In the genomic region with DNA sequence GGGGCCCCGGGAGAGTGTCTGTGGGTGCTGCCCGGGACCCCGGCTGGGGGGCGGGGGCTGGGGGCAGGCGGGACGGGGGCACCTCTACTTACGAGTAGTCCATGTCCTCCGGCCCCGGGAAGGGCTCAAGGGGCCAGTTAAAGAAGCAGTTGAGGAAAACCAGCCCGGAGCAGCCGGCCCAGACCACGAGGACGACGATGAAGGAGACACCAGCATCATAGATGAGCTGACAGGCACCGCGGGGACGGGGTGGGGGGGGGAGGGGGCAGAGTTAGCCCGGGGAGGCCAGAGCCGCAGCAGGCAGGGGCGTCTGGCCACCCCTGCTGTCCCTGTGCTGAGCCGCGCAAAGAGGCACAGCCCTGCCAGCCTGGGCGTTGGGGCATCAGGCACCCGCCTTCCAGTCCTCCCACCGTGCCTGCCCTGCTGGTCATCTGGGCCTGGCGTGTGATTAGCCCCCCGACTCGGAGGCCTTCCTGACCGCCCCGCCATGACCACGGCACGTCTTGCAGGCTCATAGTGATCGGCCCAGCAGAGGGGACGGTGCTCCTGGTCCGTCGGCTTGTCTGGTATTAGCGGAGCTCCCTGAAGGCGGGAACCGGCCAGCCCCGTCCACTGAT, we compare ENCODE assay signal across 2 cellular contexts.
TF ChIP-seq lines count a peak whose summit lies in the region.

No MANE protein-coding gene starts in this region.

TF ChIP-seq in SK-N-SH, 30 proteins besides CTCF, POLR2A, EP300 and RAD21:
- TF ChIP-seq, protein P1, sequence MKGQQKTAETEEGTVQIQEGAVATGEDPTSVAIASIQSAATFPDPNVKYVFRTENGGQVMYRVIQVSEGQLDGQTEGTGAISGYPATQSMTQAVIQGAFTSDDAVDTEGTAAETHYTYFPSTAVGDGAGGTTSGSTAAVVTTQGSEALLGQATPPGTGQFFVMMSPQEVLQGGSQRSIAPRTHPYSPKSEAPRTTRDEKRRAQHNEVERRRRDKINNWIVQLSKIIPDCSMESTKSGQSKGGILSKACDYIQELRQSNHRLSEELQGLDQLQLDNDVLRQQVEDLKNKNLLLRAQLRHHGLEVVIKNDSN (IDR thresholded peaks at IDR 0.05; ENCODE audit: borderline replicate concordance, low read depth), result no peak
- no peak for TF ChIP-seq SIN3A (IDR thresholded peaks at IDR 0.05; ENCODE audit: borderline replicate concordance, low read depth, low read length)
- TF ChIP-seq, protein P2, sequence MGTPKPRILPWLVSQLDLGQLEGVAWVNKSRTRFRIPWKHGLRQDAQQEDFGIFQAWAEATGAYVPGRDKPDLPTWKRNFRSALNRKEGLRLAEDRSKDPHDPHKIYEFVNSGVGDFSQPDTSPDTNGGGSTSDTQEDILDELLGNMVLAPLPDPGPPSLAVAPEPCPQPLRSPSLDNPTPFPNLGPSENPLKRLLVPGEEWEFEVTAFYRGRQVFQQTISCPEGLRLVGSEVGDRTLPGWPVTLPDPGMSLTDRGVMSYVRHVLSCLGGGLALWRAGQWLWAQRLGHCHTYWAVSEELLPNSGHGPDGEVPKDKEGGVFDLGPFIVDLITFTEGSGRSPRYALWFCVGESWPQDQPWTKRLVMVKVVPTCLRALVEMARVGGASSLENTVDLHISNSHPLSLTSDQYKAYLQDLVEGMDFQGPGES (IDR thresholded peaks at IDR 0.05; ENCODE audit: low read depth, low read length), result no peak
- no peak for TF ChIP-seq RCOR1 (IDR thresholded peaks at IDR 0.05; ENCODE audit: low read length)
- TF ChIP-seq RXRA (IDR thresholded peaks at IDR 0.05; ENCODE audit: borderline replicate concordance, low read depth), result no peak
- no peak for TF ChIP-seq TCF12 (IDR thresholded peaks at IDR 0.05)
- TF ChIP-seq TEAD4 (IDR thresholded peaks at IDR 0.05; ENCODE audit: borderline replicate concordance, insufficient read depth), result no peak
- TF ChIP-seq MXI1 (IDR thresholded peaks at IDR 0.05; ENCODE audit: low read depth, low read length), result no peak
- no peak for TF ChIP-seq MEF2A (IDR thresholded peaks at IDR 0.05; ENCODE audit: borderline replicate concordance, low read depth)
- TF ChIP-seq POLR2AphosphoS5 (IDR thresholded peaks at IDR 0.05; ENCODE audit: low read depth, low read length), result no peak
- TF ChIP-seq, protein P3, sequence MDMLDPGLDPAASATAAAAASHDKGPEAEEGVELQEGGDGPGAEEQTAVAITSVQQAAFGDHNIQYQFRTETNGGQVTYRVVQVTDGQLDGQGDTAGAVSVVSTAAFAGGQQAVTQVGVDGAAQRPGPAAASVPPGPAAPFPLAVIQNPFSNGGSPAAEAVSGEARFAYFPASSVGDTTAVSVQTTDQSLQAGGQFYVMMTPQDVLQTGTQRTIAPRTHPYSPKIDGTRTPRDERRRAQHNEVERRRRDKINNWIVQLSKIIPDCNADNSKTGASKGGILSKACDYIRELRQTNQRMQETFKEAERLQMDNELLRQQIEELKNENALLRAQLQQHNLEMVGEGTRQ (IDR thresholded peaks at IDR 0.05; ENCODE audit: borderline replicate concordance, low read depth, low read length), result no peak

TF ChIP-seq in SK-N-SH treated with all-trans-retinoic acid at 6 μM for 48 hours, 23 proteins besides CTCF, POLR2A, EP300 and RAD21:
- TF ChIP-seq CSDC2 (CRISPR knock-in tag; IDR thresholded peaks at IDR 0.05) (no peak), GLIS3 (CRISPR knock-in tag; IDR thresholded peaks at IDR 0.05) (no peak), ISL1 (CRISPR knock-in tag; IDR thresholded peaks at IDR 0.05) (no peak), ARNTL (CRISPR knock-in tag; IDR thresholded peaks at IDR 0.05; ENCODE audit: borderline replicate concordance, low read depth) (no peak), TCF4 (CRISPR knock-in tag; IDR thresholded peaks at IDR 0.05; ENCODE audit: borderline replicate concordance) (no peak), BACH2 (CRISPR knock-in tag; IDR thresholded peaks at IDR 0.05; ENCODE audit: borderline replicate concordance) (no peak), ZNF565 (CRISPR knock-in tag; conservative IDR thresholded peaks at IDR 0.05; ENCODE audit: low read depth) (no peak), ZC3H10 (CRISPR knock-in tag; IDR thresholded peaks at IDR 0.05) (no peak), ZFP30 (CRISPR knock-in tag; IDR thresholded peaks at IDR 0.05) (no peak), SNAI2 (CRISPR knock-in tag; IDR thresholded peaks at IDR 0.05) (no peak), PPARA (CRISPR knock-in tag; IDR thresholded peaks at IDR 0.05; ENCODE audit: borderline replicate concordance) (no peak)
- TF ChIP-seq, protein P4, sequence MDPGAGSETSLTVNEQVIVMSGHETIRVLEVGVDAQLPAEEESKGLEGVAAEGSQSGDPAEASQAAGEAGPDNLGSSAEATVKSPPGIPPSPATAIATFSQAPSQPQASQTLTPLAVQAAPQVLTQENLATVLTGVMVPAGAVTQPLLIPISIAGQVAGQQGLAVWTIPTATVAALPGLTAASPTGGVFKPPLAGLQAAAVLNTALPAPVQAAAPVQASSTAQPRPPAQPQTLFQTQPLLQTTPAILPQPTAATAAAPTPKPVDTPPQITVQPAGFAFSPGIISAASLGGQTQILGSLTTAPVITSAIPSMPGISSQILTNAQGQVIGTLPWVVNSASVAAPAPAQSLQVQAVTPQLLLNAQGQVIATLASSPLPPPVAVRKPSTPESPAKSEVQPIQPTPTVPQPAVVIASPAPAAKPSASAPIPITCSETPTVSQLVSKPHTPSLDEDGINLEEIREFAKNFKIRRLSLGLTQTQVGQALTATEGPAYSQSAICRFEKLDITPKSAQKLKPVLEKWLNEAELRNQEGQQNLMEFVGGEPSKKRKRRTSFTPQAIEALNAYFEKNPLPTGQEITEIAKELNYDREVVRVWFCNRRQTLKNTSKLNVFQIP (CRISPR knock-in tag; IDR thresholded peaks at IDR 0.05; ENCODE audit: borderline replicate concordance, low read depth), result no peak
- TF ChIP-seq, protein P5, sequence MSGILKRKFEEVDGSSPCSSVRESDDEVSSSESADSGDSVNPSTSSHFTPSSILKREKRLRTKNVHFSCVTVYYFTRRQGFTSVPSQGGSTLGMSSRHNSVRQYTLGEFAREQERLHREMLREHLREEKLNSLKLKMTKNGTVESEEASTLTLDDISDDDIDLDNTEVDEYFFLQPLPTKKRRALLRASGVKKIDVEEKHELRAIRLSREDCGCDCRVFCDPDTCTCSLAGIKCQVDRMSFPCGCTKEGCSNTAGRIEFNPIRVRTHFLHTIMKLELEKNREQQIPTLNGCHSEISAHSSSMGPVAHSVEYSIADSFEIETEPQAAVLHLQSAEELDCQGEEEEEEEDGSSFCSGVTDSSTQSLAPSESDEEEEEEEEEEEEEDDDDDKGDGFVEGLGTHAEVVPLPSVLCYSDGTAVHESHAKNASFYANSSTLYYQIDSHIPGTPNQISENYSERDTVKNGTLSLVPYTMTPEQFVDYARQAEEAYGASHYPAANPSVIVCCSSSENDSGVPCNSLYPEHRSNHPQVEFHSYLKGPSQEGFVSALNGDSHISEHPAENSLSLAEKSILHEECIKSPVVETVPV (CRISPR knock-in tag; IDR thresholded peaks at IDR 0.05), result no peak
- TF ChIP-seq, protein P6, sequence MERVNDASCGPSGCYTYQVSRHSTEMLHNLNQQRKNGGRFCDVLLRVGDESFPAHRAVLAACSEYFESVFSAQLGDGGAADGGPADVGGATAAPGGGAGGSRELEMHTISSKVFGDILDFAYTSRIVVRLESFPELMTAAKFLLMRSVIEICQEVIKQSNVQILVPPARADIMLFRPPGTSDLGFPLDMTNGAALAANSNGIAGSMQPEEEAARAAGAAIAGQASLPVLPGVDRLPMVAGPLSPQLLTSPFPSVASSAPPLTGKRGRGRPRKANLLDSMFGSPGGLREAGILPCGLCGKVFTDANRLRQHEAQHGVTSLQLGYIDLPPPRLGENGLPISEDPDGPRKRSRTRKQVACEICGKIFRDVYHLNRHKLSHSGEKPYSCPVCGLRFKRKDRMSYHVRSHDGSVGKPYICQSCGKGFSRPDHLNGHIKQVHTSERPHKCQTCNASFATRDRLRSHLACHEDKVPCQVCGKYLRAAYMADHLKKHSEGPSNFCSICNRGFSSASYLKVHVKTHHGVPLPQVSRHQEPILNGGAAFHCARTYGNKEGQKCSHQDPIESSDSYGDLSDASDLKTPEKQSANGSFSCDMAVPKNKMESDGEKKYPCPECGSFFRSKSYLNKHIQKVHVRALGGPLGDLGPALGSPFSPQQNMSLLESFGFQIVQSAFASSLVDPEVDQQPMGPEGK (CRISPR knock-in tag; IDR thresholded peaks at IDR 0.05; ENCODE audit: borderline replicate concordance), result no peak
- TF ChIP-seq, protein P7, sequence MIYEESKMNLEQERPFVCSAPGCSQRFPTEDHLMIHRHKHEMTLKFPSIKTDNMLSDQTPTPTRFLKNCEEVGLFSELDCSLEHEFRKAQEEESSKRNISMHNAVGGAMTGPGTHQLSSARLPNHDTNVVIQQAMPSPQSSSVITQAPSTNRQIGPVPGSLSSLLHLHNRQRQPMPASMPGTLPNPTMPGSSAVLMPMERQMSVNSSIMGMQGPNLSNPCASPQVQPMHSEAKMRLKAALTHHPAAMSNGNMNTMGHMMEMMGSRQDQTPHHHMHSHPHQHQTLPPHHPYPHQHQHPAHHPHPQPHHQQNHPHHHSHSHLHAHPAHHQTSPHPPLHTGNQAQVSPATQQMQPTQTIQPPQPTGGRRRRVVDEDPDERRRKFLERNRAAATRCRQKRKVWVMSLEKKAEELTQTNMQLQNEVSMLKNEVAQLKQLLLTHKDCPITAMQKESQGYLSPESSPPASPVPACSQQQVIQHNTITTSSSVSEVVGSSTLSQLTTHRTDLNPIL (CRISPR knock-in tag; IDR thresholded peaks at IDR 0.05; ENCODE audit: low read depth), result no peak
